In genomic region chr1:1291023-1291528, GRCh38 we compare ENCODE assay signal across 13 cellular contexts. TPM values are rescaled to one million over a fixed set of nuclear protein-coding genes. Genes with fewer than 3 reads are reported as not detected.
DNase-seq lines count a peak whose midpoint lies in the region; ATAC-seq and TF ChIP-seq lines count a peak whose summit lies in the region.
"Had no signal": no experiment of that assay in that cellular context is flagged by ENCODE, and none has a peak within 500 bp of the region (broad histone marks: within the 10 kb centered on the region; RNA-seq: fewer than 3 reads in every experiment).

No MANE protein-coding gene starts in this region.

- peak; percentile 59 for DNase-seq in COR-L47 (lab: John Stamatoyannopoulos, UW)
- peak; percentile 27 for DNase-seq in NCI-H1105 (lab: John Stamatoyannopoulos, UW)
- peak; percentile 73 to 75 for DNase-seq in SJCRH30
- no peak for DNase-seq in mesenchymal stem cell
- no peak for DNase-seq in NCI-H524 (lab: John Stamatoyannopoulos, UW)
- no peak for DNase-seq in WTC11 (ENCODE audit: low spot score)
- DNase-seq in activated CD4-positive, CD25-positive, alpha-beta regulatory T cell treated with anti-CD3 and anti-CD28 coated beads, Interleukin-2, amount 50 U/mL, for 72 hours = no peak
- DNase-seq in D341Med (ENCODE audit: low spot score) = no peak
- DNase-seq: GOT3 had no signal

- no peaks in the 10 kb centered on the region for H3K9me3 Mint-ChIP-seq in WTC11
- H3K9me3 Mint-ChIP-seq: CD4-positive, CD25-positive, alpha-beta regulatory T cell; memory B cell had no signal

- ATAC-seq in WTC11 = no peak

- no peaks in the 10 kb centered on the region for H3K36me3 ChIP-seq in SJCRH30
- H3K36me3 ChIP-seq in mesenchymal stem cell (ENCODE audit: control insufficient read depth in 1 of 2, insufficient read depth in 2 of 2, low read depth in 1 of 2, low read length in 2 of 2) = peaks cover 5 to 44% of the 10 kb centered on the region in 2 experiments

- H3K27me3 Mint-ChIP-seq in WTC11 (ENCODE audit: low read depth) = no peaks in the 10 kb centered on the region
- H3K27me3 Mint-ChIP-seq: CD4-positive, CD25-positive, alpha-beta regulatory T cell had no signal

- no peak overlapping the region for H4K91ac ChIP-seq in mesenchymal stem cell (ENCODE audit: low read length)

- H2BK12ac ChIP-seq in mesenchymal stem cell (ENCODE audit: low read length in 2 of 2) = no peak overlapping the region

- H2AK5ac ChIP-seq in mesenchymal stem cell (ENCODE audit: low read length, severe bottlenecking) = peak overlapping the region; percentile 35

- no peak overlapping the region for H3K27ac Mint-ChIP-seq in WTC11
- H3K27ac Mint-ChIP-seq: CD4-positive, CD25-positive, alpha-beta regulatory T cell had no signal

- H3K23ac ChIP-seq in mesenchymal stem cell (ENCODE audit: low read length in 2 of 2) = no peak overlapping the region

- H3K4me2 ChIP-seq in mesenchymal stem cell (ENCODE audit: low read length, poor library complexity, severe bottlenecking) = no peak overlapping the region

- no peak overlapping the region for H3K4ac ChIP-seq in mesenchymal stem cell (ENCODE audit: low read depth in 1 of 2, low read length in 2 of 2)

- H2BK120ac ChIP-seq in mesenchymal stem cell (ENCODE audit: low read depth, low read length) = no peak overlapping the region

- no peak overlapping the region for H4K8ac ChIP-seq in mesenchymal stem cell (ENCODE audit: low read length)

- no peak overlapping the region for H2BK15ac ChIP-seq in mesenchymal stem cell (ENCODE audit: low read depth, poor library complexity, severe bottlenecking)

- H3K4me3 Mint-ChIP-seq in WTC11 = no peak overlapping the region
- H3K4me3 Mint-ChIP-seq: memory B cell had no signal

- no peak overlapping the region for H2BK5ac ChIP-seq in mesenchymal stem cell (ENCODE audit: low read depth, low read length, poor library complexity, severe bottlenecking)

- no peaks in the 10 kb centered on the region for H3K36me3 Mint-ChIP-seq in WTC11
- H3K36me3 Mint-ChIP-seq: CD4-positive, CD25-positive, alpha-beta regulatory T cell had no signal

- H3K27ac ChIP-seq in SJCRH30 (no peak overlapping the region), mesenchymal stem cell (ENCODE audit: low read length, poor library complexity, severe bottlenecking) (no peak overlapping the region)
- H3K27ac ChIP-seq: body of pancreas, heart left ventricle had no signal

- H3K9ac ChIP-seq in mesenchymal stem cell (ENCODE audit: low read length) = no peak overlapping the region

- no peaks in the 10 kb centered on the region for H3K79me1 ChIP-seq in mesenchymal stem cell (replicated peaks; ENCODE audit: low read length, poor library complexity, severe bottlenecking)

- WGBS in mesenchymal stem cell = 83% methylated on average over 28 of the region's 28 CpGs

- H3K27me3 ChIP-seq in SJCRH30 = no peaks in the 10 kb centered on the region
- peaks cover 0 to 17% of the 10 kb centered on the region in 2 experiments for H3K27me3 ChIP-seq in mesenchymal stem cell (ENCODE audit: control insufficient read depth in 1 of 2, insufficient read depth in 1 of 2, low read length in 2 of 2)

- peaks cover 21% of the 10 kb centered on the region for H3K4me1 ChIP-seq in SJCRH30
- peaks cover 16% of the 10 kb centered on the region for H3K4me1 ChIP-seq in mesenchymal stem cell (ENCODE audit: control insufficient read depth, insufficient read depth, low read depth, low read length)

- no peak overlapping the region for H3K14ac ChIP-seq in mesenchymal stem cell (ENCODE audit: low read length in 2 of 2)

- H3K4me3 ChIP-seq in SJCRH30 (no peak overlapping the region), mesenchymal stem cell (ENCODE audit: insufficient read depth in 1 of 2, low read depth in 1 of 2, low read length in 2 of 2) (peak overlapping the region in 1 of 2 experiments; percentile 29)
- H3K4me3 ChIP-seq: body of pancreas, heart left ventricle had no signal

- no peak overlapping the region for H3K18ac ChIP-seq in mesenchymal stem cell (ENCODE audit: low read depth in 1 of 2, low read length in 2 of 2)

- POLR2A ChIA-PET in WTC11 (lab: Charles Lee) = interaction anchor here (1.1 kb wide), 1 partner anchor 17 kb away, joined by 5 read pairs; the partner anchor contains the start of gene UBE2J2

- no peak for TF ChIP-seq CTCF in WTC11 (IDR thresholded peaks at IDR 0.05)

- H2AFZ ChIP-seq in mesenchymal stem cell (ENCODE audit: low read depth, low read length) = no peak overlapping the region

- H3K4me1 Mint-ChIP-seq in WTC11 = peaks cover 4% of the 10 kb centered on the region; the same call in 1 of the 2 replicates

- CTCF ChIA-PET in WTC11 (lab: Charles Lee) = interaction anchor here (0.6 to 4.3 kb wide), 48 partner anchors 8 to 883 kb away, joined by 3 to 81 read pairs (median 5); partner anchors contain the start of genes B3GALT6, C1QTNF12, C1orf159 and PLEKHN1

- no peaks in the 10 kb centered on the region for H3K9me3 ChIP-seq in SJCRH30 (replicated peaks)
- H3K9me3 ChIP-seq in mesenchymal stem cell (ENCODE audit: control insufficient read depth, low read length) = no peaks in the 10 kb centered on the region
- H3K9me3 ChIP-seq: body of pancreas, heart left ventricle had no signal

TF ChIP-seq in WTC11, 78 proteins besides CTCF, POLR2A, EP300 and RAD21:
- TF ChIP-seq SOX15 (CRISPR knock-in tag; IDR thresholded peaks at IDR 0.05) (no peak), IRF1 (CRISPR knock-in tag; IDR thresholded peaks at IDR 0.05) (no peak), JUN (CRISPR knock-in tag; IDR thresholded peaks at IDR 0.05) (no peak), ZNF317 (CRISPR knock-in tag; IDR thresholded peaks at IDR 0.05; ENCODE audit: borderline replicate concordance, low read depth) (no peak), USF1 (CRISPR knock-in tag; IDR thresholded peaks at IDR 0.05) (no peak), KAT7 (CRISPR knock-in tag; IDR thresholded peaks at IDR 0.05; ENCODE audit: borderline replicate concordance) (no peak), MLX (CRISPR knock-in tag; IDR thresholded peaks at IDR 0.05) (no peak), GABPB1 (CRISPR knock-in tag; IDR thresholded peaks at IDR 0.05) (no peak), ZMAT4 (CRISPR knock-in tag; IDR thresholded peaks at IDR 0.05) (no peak), GTF2I (CRISPR knock-in tag; conservative IDR thresholded peaks at IDR 0.05) (no peak), FOXK1 (CRISPR knock-in tag; IDR thresholded peaks at IDR 0.05) (no peak)

RNA-seq across cellular contexts. Expression of gene SCNN1D, which starts 10.8 kb away (rescaled TPM):
- total RNA-seq in SJCRH30 (2014; rRNA removed; shearing (Covaris generic)) = 1.1 and 2.2 TPM in 2 replicates
- polyA plus RNA-seq in mesenchymal stem cell (2013, experiment 1 of 2) = 1.1 TPM
- 1.9 TPM for polyA plus RNA-seq in mesenchymal stem cell (2013, experiment 2 of 2)
- total RNA-seq in WTC11 (2021) = 4.7 to 8.5 TPM (median 6.4 TPM) in 3 replicates
- polyA plus RNA-seq: CD4-positive, CD25-positive, alpha-beta regulatory T cell had no signal

RNA-seq across cellular contexts. Expression of gene ACAP3, which starts 16.7 kb away (rescaled TPM):
- total RNA-seq in SJCRH30 (2014; rRNA removed; shearing (Covaris generic)) = 18.7 and 27.4 TPM in 2 replicates
- 28.9 TPM for polyA plus RNA-seq in mesenchymal stem cell (2013, experiment 1 of 2)
- polyA plus RNA-seq in mesenchymal stem cell (2013, experiment 2 of 2) = 27.2 TPM
- total RNA-seq in WTC11 (2021) = 25.1 to 42.2 TPM (median 30.7 TPM) in 3 replicates

RNA-seq across cellular contexts. Expression of gene PUSL1, which starts 17.3 kb away (rescaled TPM):
- 23.9 and 25.3 TPM in 2 replicates for total RNA-seq in SJCRH30 (2014; rRNA removed; shearing (Covaris generic))
- polyA plus RNA-seq in mesenchymal stem cell (2013, experiment 1 of 2) = 17.7 TPM
- polyA plus RNA-seq in mesenchymal stem cell (2013, experiment 2 of 2) = 18.3 TPM
- 42.5 to 51.5 TPM (median 43.6 TPM) in 3 replicates for total RNA-seq in WTC11 (2021)

RNA-seq across cellular contexts. Expression of gene UBE2J2, which starts 17.4 kb away (rescaled TPM):
- 109 and 115 TPM in 2 replicates for total RNA-seq in SJCRH30 (2014; rRNA removed; shearing (Covaris generic))
- polyA plus RNA-seq in mesenchymal stem cell (2013, experiment 1 of 2) = 41.4 TPM
- polyA plus RNA-seq in mesenchymal stem cell (2013, experiment 2 of 2) = 42.8 TPM
- 62.6 to 72.2 TPM (median 65.6 TPM) in 3 replicates for total RNA-seq in WTC11 (2021)

RNA-seq across cellular contexts. Expression of gene INTS11, which starts 33.4 kb away (rescaled TPM):
- total RNA-seq in SJCRH30 (2014; rRNA removed; shearing (Covaris generic)) = 66.0 and 78.7 TPM in 2 replicates
- polyA plus RNA-seq in mesenchymal stem cell (2013, experiment 1 of 2) = 57.1 TPM
- polyA plus RNA-seq in mesenchymal stem cell (2013, experiment 2 of 2) = 55.5 TPM
- total RNA-seq in WTC11 (2021) = 144 to 170 TPM (median 160 TPM) in 3 replicates

Comparison
In these comparisons a context has a peak if more than half of its experiments do, and no peak if none do; other contexts are left out.
1. DNase-seq: peak in COR-L47 (single experiment), NCI-H1105 (single experiment) and SJCRH30 (2 of 2); none in mesenchymal stem cell (single experiment), NCI-H524 (0 of 2), WTC11 (single experiment), activated CD4-positive, CD25-positive, alpha-beta regulatory T cell treated with anti-CD3 and anti-CD28 coated beads, Interleukin-2, amount 50 U/mL, for 72 hours (single experiment) and D341Med (single experiment).